1 cellular context compared by ENCODE assay signal in the genomic region with DNA sequence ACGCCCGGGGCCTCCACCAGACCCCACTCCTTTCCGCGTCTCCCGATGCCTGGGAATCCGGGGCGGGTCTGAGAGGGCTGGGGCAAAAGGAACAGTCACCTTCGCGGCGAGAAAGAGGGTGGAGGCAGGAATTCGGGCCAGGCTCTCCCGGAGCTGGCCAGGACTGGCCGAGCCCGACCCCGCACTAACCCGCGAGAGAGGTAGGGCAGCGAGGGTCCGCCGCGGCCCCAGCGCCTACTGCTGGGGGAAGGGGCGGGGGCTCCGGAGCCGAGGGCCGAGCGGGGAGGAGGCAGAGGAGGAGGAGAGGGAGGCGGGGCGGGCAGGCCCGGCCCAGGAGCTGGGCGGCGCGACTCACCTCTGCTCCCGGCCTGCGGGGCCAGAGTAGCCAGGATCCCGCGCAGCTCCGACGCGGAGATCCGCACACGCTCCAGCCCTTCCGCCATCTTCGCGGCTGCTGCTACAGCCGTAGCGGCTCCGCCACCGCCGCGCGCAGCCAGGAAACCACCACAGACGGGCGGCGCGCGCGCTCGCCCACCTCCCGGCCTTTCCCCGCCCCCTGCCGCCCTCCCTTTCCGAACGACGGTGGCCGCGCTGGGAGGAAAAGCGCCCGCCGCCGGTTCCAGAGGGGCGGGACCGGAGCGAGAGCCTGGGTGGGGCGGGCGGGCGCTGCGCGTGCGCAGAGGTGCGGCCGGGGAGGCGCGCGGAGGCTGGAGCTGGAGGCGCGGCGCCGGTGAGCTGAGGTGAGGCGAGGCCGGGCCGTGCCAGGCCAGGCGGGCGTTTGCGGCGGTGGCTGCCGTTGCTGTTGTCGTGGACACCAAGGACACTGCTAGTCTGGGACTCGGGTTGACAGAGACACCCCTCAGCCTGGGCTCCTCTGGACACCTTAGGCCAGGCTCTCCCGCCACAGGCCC.
A peak's percentile ranks its signal among the peaks of the same experiment; 100 is the strongest.
TF ChIP-seq lines count a peak whose summit lies in the region.

A gene (minus strand): TSS at position 508 of the 911 bp plus-strand sequence. CDS start 65 bp downstream, at position 443.
A gene with protein sequence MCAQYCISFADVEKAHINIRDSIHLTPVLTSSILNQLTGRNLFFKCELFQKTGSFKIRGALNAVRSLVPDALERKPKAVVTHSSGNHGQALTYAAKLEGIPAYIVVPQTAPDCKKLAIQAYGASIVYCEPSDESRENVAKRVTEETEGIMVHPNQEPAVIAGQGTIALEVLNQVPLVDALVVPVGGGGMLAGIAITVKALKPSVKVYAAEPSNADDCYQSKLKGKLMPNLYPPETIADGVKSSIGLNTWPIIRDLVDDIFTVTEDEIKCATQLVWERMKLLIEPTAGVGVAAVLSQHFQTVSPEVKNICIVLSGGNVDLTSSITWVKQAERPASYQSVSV (plus strand): TSS at position 673 of the 911 bp plus-strand sequence. CDS start 11,611 bp downstream, outside the sequence.

TF ChIP-seq in HepG2, 621 proteins besides CTCF, POLR2A, EP300 and RAD21 (continues in another document):
- TF ChIP-seq, protein P1, sequence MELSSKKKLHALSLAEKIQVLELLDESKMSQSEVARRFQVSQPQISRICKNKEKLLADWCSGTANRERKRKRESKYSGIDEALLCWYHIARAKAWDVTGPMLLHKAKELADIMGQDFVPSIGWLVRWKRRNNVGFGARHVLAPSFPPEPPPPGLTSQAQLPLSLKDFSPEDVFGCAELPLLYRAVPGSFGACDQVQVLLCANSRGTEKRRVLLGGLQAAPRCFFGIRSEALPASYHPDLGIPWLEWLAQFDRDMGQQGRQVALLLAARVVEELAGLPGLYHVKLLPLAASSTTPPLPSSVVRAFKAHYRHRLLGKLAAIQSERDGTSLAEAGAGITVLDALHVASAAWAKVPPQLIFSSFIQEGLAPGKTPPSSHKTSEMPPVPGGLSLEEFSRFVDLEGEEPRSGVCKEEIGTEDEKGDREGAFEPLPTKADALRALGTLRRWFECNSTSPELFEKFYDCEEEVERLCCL (CRISPR knock-in tag; IDR thresholded peaks at IDR 0.05; ENCODE audit: borderline replicate concordance), result no peak
- TF ChIP-seq, protein P2, sequence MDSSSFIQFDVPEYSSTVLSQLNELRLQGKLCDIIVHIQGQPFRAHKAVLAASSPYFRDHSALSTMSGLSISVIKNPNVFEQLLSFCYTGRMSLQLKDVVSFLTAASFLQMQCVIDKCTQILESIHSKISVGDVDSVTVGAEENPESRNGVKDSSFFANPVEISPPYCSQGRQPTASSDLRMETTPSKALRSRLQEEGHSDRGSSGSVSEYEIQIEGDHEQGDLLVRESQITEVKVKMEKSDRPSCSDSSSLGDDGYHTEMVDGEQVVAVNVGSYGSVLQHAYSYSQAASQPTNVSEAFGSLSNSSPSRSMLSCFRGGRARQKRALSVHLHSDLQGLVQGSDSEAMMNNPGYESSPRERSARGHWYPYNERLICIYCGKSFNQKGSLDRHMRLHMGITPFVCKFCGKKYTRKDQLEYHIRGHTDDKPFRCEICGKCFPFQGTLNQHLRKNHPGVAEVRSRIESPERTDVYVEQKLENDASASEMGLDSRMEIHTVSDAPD (CRISPR knock-in tag; IDR thresholded peaks at IDR 0.05), result no peak
- no peak for TF ChIP-seq STAG1 (CRISPR knock-in tag; IDR thresholded peaks at IDR 0.05)
- TF ChIP-seq, protein P3, sequence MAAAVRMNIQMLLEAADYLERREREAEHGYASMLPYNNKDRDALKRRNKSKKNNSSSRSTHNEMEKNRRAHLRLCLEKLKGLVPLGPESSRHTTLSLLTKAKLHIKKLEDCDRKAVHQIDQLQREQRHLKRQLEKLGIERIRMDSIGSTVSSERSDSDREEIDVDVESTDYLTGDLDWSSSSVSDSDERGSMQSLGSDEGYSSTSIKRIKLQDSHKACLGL (CRISPR knock-in tag; IDR thresholded peaks at IDR 0.05), result peak; percentile 59; the same call in 1 of the 2 replicates
- TF ChIP-seq, protein P4, sequence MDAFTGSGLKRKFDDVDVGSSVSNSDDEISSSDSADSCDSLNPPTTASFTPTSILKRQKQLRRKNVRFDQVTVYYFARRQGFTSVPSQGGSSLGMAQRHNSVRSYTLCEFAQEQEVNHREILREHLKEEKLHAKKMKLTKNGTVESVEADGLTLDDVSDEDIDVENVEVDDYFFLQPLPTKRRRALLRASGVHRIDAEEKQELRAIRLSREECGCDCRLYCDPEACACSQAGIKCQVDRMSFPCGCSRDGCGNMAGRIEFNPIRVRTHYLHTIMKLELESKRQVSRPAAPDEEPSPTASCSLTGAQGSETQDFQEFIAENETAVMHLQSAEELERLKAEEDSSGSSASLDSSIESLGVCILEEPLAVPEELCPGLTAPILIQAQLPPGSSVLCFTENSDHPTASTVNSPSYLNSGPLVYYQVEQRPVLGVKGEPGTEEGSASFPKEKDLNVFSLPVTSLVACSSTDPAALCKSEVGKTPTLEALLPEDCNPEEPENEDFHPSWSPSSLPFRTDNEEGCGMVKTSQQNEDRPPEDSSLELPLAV (CRISPR knock-in tag; conservative IDR thresholded peaks at IDR 0.05; ENCODE audit: low read depth), result no peak
- TF ChIP-seq, protein P5, sequence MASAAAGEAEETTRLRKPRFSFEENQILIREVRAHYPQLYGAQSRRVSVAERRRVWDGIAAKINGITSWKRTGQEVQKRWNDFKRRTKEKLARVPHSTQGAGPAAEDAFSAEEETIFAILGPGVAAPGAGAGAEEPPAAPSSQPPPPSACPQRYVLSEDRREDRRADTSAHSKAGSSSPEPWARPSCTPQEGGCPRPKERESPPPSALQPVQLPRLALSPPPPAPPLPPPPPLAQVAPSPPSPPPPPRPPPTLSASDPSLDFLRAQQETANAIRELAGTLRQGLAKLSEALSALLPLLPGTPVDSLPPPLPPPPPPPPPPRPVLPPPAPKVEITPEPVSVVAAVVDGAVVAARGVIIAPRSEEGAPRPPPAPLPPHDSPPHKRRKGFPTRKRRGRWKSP (CRISPR knock-in tag; IDR thresholded peaks at IDR 0.05), result no peak
- no peak for TF ChIP-seq ZNF253 (CRISPR knock-in tag; IDR thresholded peaks at IDR 0.05; ENCODE audit: borderline replicate concordance)
- TF ChIP-seq, protein P6, sequence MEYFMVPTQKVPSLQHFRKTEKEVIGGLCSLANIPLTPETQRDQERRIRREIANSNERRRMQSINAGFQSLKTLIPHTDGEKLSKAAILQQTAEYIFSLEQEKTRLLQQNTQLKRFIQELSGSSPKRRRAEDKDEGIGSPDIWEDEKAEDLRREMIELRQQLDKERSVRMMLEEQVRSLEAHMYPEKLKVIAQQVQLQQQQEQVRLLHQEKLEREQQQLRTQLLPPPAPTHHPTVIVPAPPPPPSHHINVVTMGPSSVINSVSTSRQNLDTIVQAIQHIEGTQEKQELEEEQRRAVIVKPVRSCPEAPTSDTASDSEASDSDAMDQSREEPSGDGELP (IDR thresholded peaks at IDR 0.05; ENCODE audit: borderline replicate concordance, low read depth), result peak; percentile 2; the same call in 1 of the 2 replicates
- 0 out of 2 replicates have a peak, but pooled peaks have one; percentile 80 for TF ChIP-seq AHR (CRISPR knock-in tag; IDR thresholded peaks at IDR 0.05)
- 0 out of 2 replicates have a peak, but pooled peaks have one; percentile 85 for TF ChIP-seq ZNF674 (CRISPR knock-in tag; IDR thresholded peaks at IDR 0.05; ENCODE audit: low read depth)
- TF ChIP-seq ATF7 (IDR thresholded peaks at IDR 0.05), result no peak
- TF ChIP-seq ATF7 (CRISPR knock-in tag; IDR thresholded peaks at IDR 0.05), result no peak
- TF ChIP-seq NFATC3 (CRISPR knock-in tag; IDR thresholded peaks at IDR 0.05), result no peak
- TF ChIP-seq, protein P7, sequence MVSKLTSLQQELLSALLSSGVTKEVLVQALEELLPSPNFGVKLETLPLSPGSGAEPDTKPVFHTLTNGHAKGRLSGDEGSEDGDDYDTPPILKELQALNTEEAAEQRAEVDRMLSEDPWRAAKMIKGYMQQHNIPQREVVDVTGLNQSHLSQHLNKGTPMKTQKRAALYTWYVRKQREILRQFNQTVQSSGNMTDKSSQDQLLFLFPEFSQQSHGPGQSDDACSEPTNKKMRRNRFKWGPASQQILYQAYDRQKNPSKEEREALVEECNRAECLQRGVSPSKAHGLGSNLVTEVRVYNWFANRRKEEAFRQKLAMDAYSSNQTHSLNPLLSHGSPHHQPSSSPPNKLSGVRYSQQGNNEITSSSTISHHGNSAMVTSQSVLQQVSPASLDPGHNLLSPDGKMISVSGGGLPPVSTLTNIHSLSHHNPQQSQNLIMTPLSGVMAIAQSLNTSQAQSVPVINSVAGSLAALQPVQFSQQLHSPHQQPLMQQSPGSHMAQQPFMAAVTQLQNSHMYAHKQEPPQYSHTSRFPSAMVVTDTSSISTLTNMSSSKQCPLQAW (CRISPR knock-in tag; IDR thresholded peaks at IDR 0.05), result 0 out of 2 replicates have a peak, but pooled peaks have one; percentile 35
- no peak for TF ChIP-seq ZMYM4 (CRISPR knock-in tag; IDR thresholded peaks at IDR 0.05)
- TF ChIP-seq, protein P8, sequence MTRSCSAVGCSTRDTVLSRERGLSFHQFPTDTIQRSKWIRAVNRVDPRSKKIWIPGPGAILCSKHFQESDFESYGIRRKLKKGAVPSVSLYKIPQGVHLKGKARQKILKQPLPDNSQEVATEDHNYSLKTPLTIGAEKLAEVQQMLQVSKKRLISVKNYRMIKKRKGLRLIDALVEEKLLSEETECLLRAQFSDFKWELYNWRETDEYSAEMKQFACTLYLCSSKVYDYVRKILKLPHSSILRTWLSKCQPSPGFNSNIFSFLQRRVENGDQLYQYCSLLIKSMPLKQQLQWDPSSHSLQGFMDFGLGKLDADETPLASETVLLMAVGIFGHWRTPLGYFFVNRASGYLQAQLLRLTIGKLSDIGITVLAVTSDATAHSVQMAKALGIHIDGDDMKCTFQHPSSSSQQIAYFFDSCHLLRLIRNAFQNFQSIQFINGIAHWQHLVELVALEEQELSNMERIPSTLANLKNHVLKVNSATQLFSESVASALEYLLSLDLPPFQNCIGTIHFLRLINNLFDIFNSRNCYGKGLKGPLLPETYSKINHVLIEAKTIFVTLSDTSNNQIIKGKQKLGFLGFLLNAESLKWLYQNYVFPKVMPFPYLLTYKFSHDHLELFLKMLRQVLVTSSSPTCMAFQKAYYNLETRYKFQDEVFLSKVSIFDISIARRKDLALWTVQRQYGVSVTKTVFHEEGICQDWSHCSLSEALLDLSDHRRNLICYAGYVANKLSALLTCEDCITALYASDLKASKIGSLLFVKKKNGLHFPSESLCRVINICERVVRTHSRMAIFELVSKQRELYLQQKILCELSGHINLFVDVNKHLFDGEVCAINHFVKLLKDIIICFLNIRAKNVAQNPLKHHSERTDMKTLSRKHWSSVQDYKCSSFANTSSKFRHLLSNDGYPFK (CRISPR knock-in tag; IDR thresholded peaks at IDR 0.05; ENCODE audit: borderline replicate concordance), result peak; percentile 65; the same call in 1 of the 2 replicates
- TF ChIP-seq ZNF160 (CRISPR knock-in tag; IDR thresholded peaks at IDR 0.05), result peak; percentile 56
- no peak for TF ChIP-seq ZNF282 (IDR thresholded peaks at IDR 0.05; ENCODE audit: partially characterized antibody)
- TF ChIP-seq ZNF607 (CRISPR knock-in tag; IDR thresholded peaks at IDR 0.05; ENCODE audit: borderline replicate concordance), result peak; percentile 19; the same call in 1 of the 2 replicates
- TF ChIP-seq SPEN (CRISPR knock-in tag; IDR thresholded peaks at IDR 0.05; ENCODE audit: low read depth), result peak; percentile 69; the same call in 1 of the 2 replicates
- peak; percentile 66 for TF ChIP-seq ERF (CRISPR knock-in tag; IDR thresholded peaks at IDR 0.05)
- no peak for TF ChIP-seq ZNF780A (CRISPR knock-in tag; IDR thresholded peaks at IDR 0.05)
- no peak for TF ChIP-seq HOXA7 (CRISPR knock-in tag; IDR thresholded peaks at IDR 0.05)
- TF ChIP-seq, protein P9, sequence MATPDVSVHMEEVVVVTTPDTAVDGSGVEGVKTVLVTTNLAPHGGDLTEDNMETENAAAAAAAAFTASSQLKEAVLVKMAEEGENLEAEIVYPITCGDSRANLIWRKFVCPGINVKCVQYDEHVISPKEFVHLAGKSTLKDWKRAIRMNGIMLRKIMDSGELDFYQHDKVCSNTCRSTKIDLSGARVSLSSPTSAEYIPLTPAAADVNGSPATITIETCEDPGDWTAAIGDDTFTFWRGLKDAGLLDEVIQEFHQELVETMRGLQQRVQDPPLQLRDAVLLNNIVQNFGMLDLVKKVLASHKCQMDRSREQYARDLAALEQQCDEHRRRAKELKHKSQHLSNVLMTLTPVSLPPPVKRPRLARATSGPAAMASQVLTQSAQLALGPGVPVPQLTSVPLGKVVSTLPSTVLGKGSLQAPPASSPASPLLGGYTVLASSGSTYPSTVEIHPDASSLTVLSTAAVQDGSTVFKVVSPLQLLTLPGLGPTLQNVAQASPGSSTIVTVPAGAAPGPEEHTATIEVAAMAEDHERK (CRISPR knock-in tag; IDR thresholded peaks at IDR 0.05; ENCODE audit: low read depth), result no peak
- TF ChIP-seq RXRA (CRISPR knock-in tag; IDR thresholded peaks at IDR 0.05), result peak; percentile 65; the same call in 1 of the 2 replicates
- no peak for TF ChIP-seq KDM4B (CRISPR knock-in tag; IDR thresholded peaks at IDR 0.05)
- TF ChIP-seq PHF5A (CRISPR knock-in tag; IDR thresholded peaks at IDR 0.05; ENCODE audit: low read depth, unreplicated experiment), result no peak
- no peak for TF ChIP-seq ZNF230 (CRISPR knock-in tag; IDR thresholded peaks at IDR 0.05)
- TF ChIP-seq, protein P10, sequence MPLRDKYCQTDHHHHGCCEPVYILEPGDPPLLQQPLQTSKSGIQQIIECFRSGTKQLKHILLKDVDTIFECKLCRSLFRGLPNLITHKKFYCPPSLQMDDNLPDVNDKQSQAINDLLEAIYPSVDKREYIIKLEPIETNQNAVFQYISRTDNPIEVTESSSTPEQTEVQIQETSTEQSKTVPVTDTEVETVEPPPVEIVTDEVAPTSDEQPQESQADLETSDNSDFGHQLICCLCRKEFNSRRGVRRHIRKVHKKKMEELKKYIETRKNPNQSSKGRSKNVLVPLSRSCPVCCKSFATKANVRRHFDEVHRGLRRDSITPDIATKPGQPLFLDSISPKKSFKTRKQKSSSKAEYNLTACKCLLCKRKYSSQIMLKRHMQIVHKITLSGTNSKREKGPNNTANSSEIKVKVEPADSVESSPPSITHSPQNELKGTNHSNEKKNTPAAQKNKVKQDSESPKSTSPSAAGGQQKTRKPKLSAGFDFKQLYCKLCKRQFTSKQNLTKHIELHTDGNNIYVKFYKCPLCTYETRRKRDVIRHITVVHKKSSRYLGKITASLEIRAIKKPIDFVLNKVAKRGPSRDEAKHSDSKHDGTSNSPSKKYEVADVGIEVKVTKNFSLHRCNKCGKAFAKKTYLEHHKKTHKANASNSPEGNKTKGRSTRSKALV (CRISPR knock-in tag; IDR thresholded peaks at IDR 0.05), result no peak
- no peak for TF ChIP-seq SMAD3 (CRISPR knock-in tag; IDR thresholded peaks at IDR 0.05)
- peak; percentile 58; the same call in 1 of the 2 replicates for TF ChIP-seq NR2C2 (CRISPR knock-in tag; IDR thresholded peaks at IDR 0.05; ENCODE audit: borderline replicate concordance)
- TF ChIP-seq, protein P11, sequence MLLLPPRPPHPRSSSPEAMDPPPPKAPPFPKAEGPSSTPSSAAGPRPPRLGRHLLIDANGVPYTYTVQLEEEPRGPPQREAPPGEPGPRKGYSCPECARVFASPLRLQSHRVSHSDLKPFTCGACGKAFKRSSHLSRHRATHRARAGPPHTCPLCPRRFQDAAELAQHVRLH (CRISPR knock-in tag; IDR thresholded peaks at IDR 0.05; ENCODE audit: borderline replicate concordance, low read depth), result 0 out of 2 replicates have a peak, but pooled peaks have one; percentile 35
- TF ChIP-seq MATR3 (CRISPR knock-in tag; IDR thresholded peaks at IDR 0.05), result no peak
- TF ChIP-seq ZFP41 (CRISPR knock-in tag; IDR thresholded peaks at IDR 0.05; ENCODE audit: borderline replicate concordance), result no peak
- TF ChIP-seq ZFX (CRISPR knock-in tag; IDR thresholded peaks at IDR 0.05; ENCODE audit: low read depth), result peak; percentile 95
- no peak for TF ChIP-seq SRSF9 (IDR thresholded peaks at IDR 0.05; ENCODE audit: borderline replicate concordance, insufficient read depth, low read depth, low read length, poor library complexity, severe bottlenecking)
